Comparison of ENCODE assay signal across 9 cellular contexts in genomic region chr7:140390466-140391190, GRCh38.
DNase-seq lines count a peak whose midpoint lies in the region; ATAC-seq lines count a peak whose summit lies in the region.
"Had no signal": no experiment of that assay in that cellular context is flagged by ENCODE, and none has a peak within 500 bp of the region (broad histone marks: within the 10 kb centered on the region; RNA-seq: fewer than 3 reads in every experiment).

No MANE protein-coding gene starts in this region.

- DNase-seq in GF-D8 (lab: John Stamatoyannopoulos, UW) (peak; percentile 58), germinal center (ENCODE audit: low spot score) (peak; percentile 63), NCI-H2171 treated with DMSO at 0.1 percent for 48 hours (lab: John Stamatoyannopoulos, UW) (no peak)
- DNase-seq in activated effector memory CD4-positive, alpha-beta T cell treated with anti-CD3 and anti-CD28 coated beads, Interleukin-2, amount 50 U/mL, for 16 hours: no peak
- no peak for DNase-seq in activated CD4-positive, CD25-positive, alpha-beta regulatory T cell treated with anti-CD3 and anti-CD28 coated beads, Interleukin-2, amount 50 U/mL, for 72 hours

- H3K36me3 ChIP-seq in KOPT-K1 (ENCODE audit: insufficient read depth, low read length): no peaks in the 10 kb centered on the region; the same call in 1 of the 2 replicates

- H3K27ac ChIP-seq in KOPT-K1 (ENCODE audit: low read depth, low read length, poor library complexity, severe bottlenecking): peak overlapping the region; percentile 10
- H3K27ac ChIP-seq: skin epidermis had no signal

- peak; percentile 69 for ATAC-seq in GM21381 (IDR thresholded peaks at IDR 0.05; ENCODE audit: unreplicated experiment)
- no peak for ATAC-seq in HG02840 (IDR thresholded peaks at IDR 0.05; ENCODE audit: low FRiP score, unreplicated experiment)

- no peaks in the 10 kb centered on the region for H3K9me3 ChIP-seq in KOPT-K1 (ENCODE audit: insufficient read depth, low read length, poor library complexity, severe bottlenecking)

Comparison
In these comparisons a context has a peak if more than half of its experiments do, and no peak if none do; other contexts are left out.
1. DNase-seq: peak in GF-D8 (single experiment) and germinal center (single experiment); none in activated effector memory CD4-positive, alpha-beta T cell treated with anti-CD3 and anti-CD28 coated beads, Interleukin-2, amount 50 U/mL, for 16 hours (single experiment), activated CD4-positive, CD25-positive, alpha-beta regulatory T cell treated with anti-CD3 and anti-CD28 coated beads, Interleukin-2, amount 50 U/mL, for 72 hours (single experiment) and NCI-H2171 treated with DMSO at 0.1 percent for 48 hours (single experiment).